18 cellular contexts compared by ENCODE assay signal in genomic region chr14:103684471-103684870, GRCh38. TPM values are rescaled to one million over a fixed set of nuclear protein-coding genes. Genes with fewer than 3 reads are reported as not detected.
DNase-seq lines count a peak whose midpoint lies in the region; ATAC-seq and TF ChIP-seq lines count a peak whose summit lies in the region.
"Had no signal": no experiment of that assay in that cellular context is flagged by ENCODE, and none has a peak within 500 bp of the region (broad histone marks: within the 10 kb centered on the region; RNA-seq: fewer than 3 reads in every experiment).

No MANE protein-coding gene starts in this region.

- H3K27ac ChIP-seq in heart left ventricle (no peak overlapping the region), osteoblast (ENCODE audit: low read depth, low read length) (no peak overlapping the region)

- no peak for TF ChIP-seq POLR2A in heart left ventricle (IDR thresholded peaks at IDR 0.05)

- H3K36me3 Mint-ChIP-seq in T-cell (peaks cover 32% of the 10 kb centered on the region), HFFc6 (ENCODE audit: low read depth) (peaks cover 29% of the 10 kb centered on the region; the same call in 1 of the 2 replicates)

- H3K9me3 Mint-ChIP-seq in T-cell (no peaks in the 10 kb centered on the region), HFFc6 (no peaks in the 10 kb centered on the region)
- H3K9me3 Mint-ChIP-seq: CD4-positive, alpha-beta T cell; H9 had no signal

- peaks cover 0 to 100% (median 94%) of the 10 kb centered on the region in 9 donors for H3K36me3 ChIP-seq in heart left ventricle
- peaks cover 92% of the 10 kb centered on the region for H3K36me3 ChIP-seq in osteoblast (ENCODE audit: insufficient read depth, low read length)

- H3K4me1 Mint-ChIP-seq in T-cell = peaks cover 0 to 1% (median 0%) of the 10 kb centered on the region in 3 donors
- peaks cover 9% of the 10 kb centered on the region for H3K4me1 Mint-ChIP-seq in HFFc6 (ENCODE audit: low read depth)
- H3K4me1 Mint-ChIP-seq: H9 had no signal

- peaks cover 10% of the 10 kb centered on the region for H4K20me1 ChIP-seq in osteoblast (ENCODE audit: insufficient read depth, low read length)

- H3K4me2 ChIP-seq in osteoblast (ENCODE audit: insufficient read depth, low read length) = no peak overlapping the region

- no peaks in the 10 kb centered on the region for H3K27me3 ChIP-seq in heart left ventricle
- no peaks in the 10 kb centered on the region for H3K27me3 ChIP-seq in osteoblast (ENCODE audit: insufficient read depth, low read length)
- H3K27me3 ChIP-seq: BE2C had no signal

- POLR2A ChIA-PET in T-cell (lab: Charles Lee) = no interaction called here

- peaks cover 78% of the 10 kb centered on the region for H3K79me2 ChIP-seq in osteoblast (ENCODE audit: insufficient read depth, low read length)

- H3K4me3 Mint-ChIP-seq in T-cell = no peak overlapping the region
- H3K4me3 Mint-ChIP-seq in HFFc6 = no peak overlapping the region
- H3K4me3 Mint-ChIP-seq: CD4-positive, alpha-beta T cell; H9 had no signal

- no peak overlapping the region for H3K4me3 ChIP-seq in heart left ventricle
- no peak overlapping the region for H3K4me3 ChIP-seq in osteoblast (ENCODE audit: insufficient read depth, low read length)

- WGBS in heart left ventricle, 4 donors = 73 to 88% (median 75%) methylated on average over 5 to 6 of the region's 6 CpGs

- peaks cover 0 to 55% (median 19%) of the 10 kb centered on the region in 12 donors for H3K4me1 ChIP-seq in heart left ventricle
- H3K4me1 ChIP-seq in osteoblast (ENCODE audit: insufficient read depth, low read length) = peaks cover 12% of the 10 kb centered on the region
- H3K4me1 ChIP-seq: BE2C had no signal

- H3K9me3 ChIP-seq in heart left ventricle (no peaks in the 10 kb centered on the region), osteoblast (ENCODE audit: low read depth, low read length) (no peaks in the 10 kb centered on the region)
- H3K9me3 ChIP-seq: BE2C had no signal

- H3K27ac Mint-ChIP-seq in T-cell = no peak overlapping the region
- H3K27ac Mint-ChIP-seq in HFFc6 = no peak overlapping the region
- H3K27ac Mint-ChIP-seq: CD4-positive, alpha-beta T cell; H9 had no signal

- ATAC-seq in Right ventricle myocardium superior (ENCODE audit: poor library complexity) (peak; percentile 38), heart left ventricle (peak in 3 of 4 donors; percentile 33 to 40 (median 38)), T-cell (replicated peaks in 1 of 4) (no peak)
- ATAC-seq: PC-3 had no signal

- CTCF ChIA-PET in T-cell (lab: Charles Lee) = no interaction called here

- intact Hi-C loops in Right ventricle myocardium superior (cut with DNase I) (no loop called here), cardiac septum (cut with DNase I) (no loop called here), heart left ventricle (cut with DNase I) (loop anchor here in 3 of 10 donors (5.0 to 10.0 kb wide), 3 partner anchors 33 to 110 kb away; partner anchors contain the start of genes KLC1 (in 1 of the 3), XRCC3 (in 1 of the 3) and ZFYVE21 (in 1 of the 3))

- H3K27me3 Mint-ChIP-seq in T-cell = no peaks in the 10 kb centered on the region
- peaks cover 5% of the 10 kb centered on the region for H3K27me3 Mint-ChIP-seq in HFFc6 (ENCODE audit: insufficient read depth)
- H3K27me3 Mint-ChIP-seq: CD4-positive, alpha-beta T cell had no signal

- DNase-seq in Right ventricle myocardium superior (no peak), cardiac septum (ENCODE audit: low spot score) (no peak), heart left ventricle (peak in 1 of 5 donors; percentile 15), osteoblast (ENCODE audit: insufficient read length, low spot score, missing footprints) (peak; percentile 54), T-cell (no peak), HFFc6 (no peak), mesenteric fat pad (ENCODE audit: low spot score) (no peak), SKM-1 (lab: John Stamatoyannopoulos, UW; ENCODE audit: unreplicated experiment) (no peak)
- DNase-seq: BE2C; CD4-positive, alpha-beta T cell; GF-D8; H9; NCI-H1105 treated with DMSO at 0.1 percent for 48 hours; NCI-H187 treated with DMSO at 0.1 percent for 48 hours; NCI-H2227 treated with DMSO at 0.1 percent for 48 hours; NCI-H510A treated with DMSO at 0.1 percent for 48 hours; NCI-H774; PC-3 had no signal

- no peak for TF ChIP-seq CTCF in heart left ventricle (IDR thresholded peaks at IDR 0.05)
- no peak for TF ChIP-seq CTCF in osteoblast (IDR thresholded peaks at IDR 0.05; ENCODE audit: extremely low read depth, low read depth, low read length)
- TF ChIP-seq CTCF in HFFc6 (IDR thresholded peaks at IDR 0.05) = no peak

- H2AFZ ChIP-seq in osteoblast (ENCODE audit: low read length) = no peak overlapping the region

RNA-seq across cellular contexts. Expression of gene XRCC3, which starts 30.8 kb away (rescaled TPM):
- 2.6 TPM for total RNA-seq in Right ventricle myocardium superior
- 3.9 TPM for total RNA-seq in cardiac septum
- 1 to 10 TPM; 1.9 to 8.7 (median 3.1) TPM for total RNA-seq in heart left ventricle
- polyA plus RNA-seq in heart left ventricle = 1 to 10 TPM; 1.9 to 2.6 TPM
- 4.3 and 5.0 TPM in 2 replicates for total RNA-seq in osteoblast
- total RNA-seq in T-cell = 10 to 100 TPM in 3 of 5 donors, 1 to 10 TPM in 2; 7.4 to 15.1 (median 12.9) TPM
- total RNA-seq in HFFc6 (2021; fragmentation: NEBNext Ultra II Directional; extraction: Animal tissue kit (Norgen Biotek cat#: 25700)) = 10 to 100 TPM in 5 of 6 experiments, 1 to 10 TPM in 1; 7.3 to 15.7 (median 13.4) TPM
- 6.3 TPM for total RNA-seq in mesenteric fat pad

RNA-seq across cellular contexts. Expression of gene ZFYVE21, which starts 31.1 kb away (rescaled TPM):
- 46.2 TPM for total RNA-seq in Right ventricle myocardium superior
- total RNA-seq in cardiac septum = 60.9 TPM
- 10 to 100 TPM; 44.1 to 79.4 (median 52.5) TPM for total RNA-seq in heart left ventricle
- polyA plus RNA-seq in heart left ventricle = 10 to 100 TPM; 48.8 to 86.1 TPM
- total RNA-seq in osteoblast = 36.9 and 39.8 TPM in 2 replicates
- 10 to 100 TPM in 4 of 5 donors, 1 to 10 TPM in 1; 8.8 to 22.8 (median 22.1) TPM for total RNA-seq in T-cell
- total RNA-seq in HFFc6 (2021; fragmentation: NEBNext Ultra II Directional; extraction: Animal tissue kit (Norgen Biotek cat#: 25700)) = 10 to 100 TPM; 40.9 to 47.7 (median 42.1) TPM
- total RNA-seq in mesenteric fat pad = 57.4 TPM

RNA-seq across cellular contexts. Expression of gene KLC1, which starts 55.5 kb away (rescaled TPM):
- total RNA-seq in Right ventricle myocardium superior = 152 TPM
- total RNA-seq in cardiac septum = 219 TPM
- 100 to 1,000 TPM; 127 to 241 (median 150) TPM for total RNA-seq in heart left ventricle
- polyA plus RNA-seq in heart left ventricle = 100 to 1,000 TPM; 162 to 171 TPM
- total RNA-seq in osteoblast = 198 and 205 TPM in 2 replicates
- total RNA-seq in T-cell = 100 to 1,000 TPM; 177 to 241 (median 219) TPM
- 100 to 1,000 TPM; 179 to 204 (median 189) TPM for total RNA-seq in HFFc6 (2021; fragmentation: NEBNext Ultra II Directional; extraction: Animal tissue kit (Norgen Biotek cat#: 25700))
- total RNA-seq in mesenteric fat pad = 200 TPM

Comparison
In these comparisons a context has a peak if more than half of its experiments do, and no peak if none do; other contexts are left out.
1. ATAC-seq: peak in Right ventricle myocardium superior (single experiment) and heart left ventricle (3 of 4); none in T-cell (0 of 4).